9 cellular contexts compared by ENCODE assay signal in the genomic region with DNA sequence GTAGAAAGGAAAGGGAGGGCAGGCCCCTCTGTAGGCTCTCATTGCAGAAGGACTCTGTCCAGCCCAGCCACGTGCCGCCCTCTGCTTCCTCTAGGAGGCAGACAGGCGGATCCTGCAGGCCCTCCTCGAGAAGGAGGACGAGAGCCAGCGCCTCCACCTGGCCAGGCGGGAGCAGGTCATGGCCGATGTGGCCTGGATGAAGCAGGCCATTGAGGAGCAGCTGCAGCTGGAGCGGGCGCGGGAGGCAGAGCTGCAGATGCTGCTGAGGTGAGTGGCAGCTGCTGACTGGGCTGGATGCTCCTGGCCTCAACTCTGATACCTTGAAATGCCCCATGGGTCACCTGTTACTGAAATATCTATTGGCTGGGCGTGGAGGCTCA. TPM values are rescaled to one million over a fixed set of nuclear protein-coding genes. Genes with fewer than 3 reads are reported as not detected.
DNase-seq lines count a peak whose midpoint lies in the region; ATAC-seq, FAIRE-seq and TF ChIP-seq lines count a peak whose summit lies in the region.
"Had no signal": no experiment of that assay in that cellular context is flagged by ENCODE, and none has a peak within 500 bp of the region (broad histone marks: within the 10 kb centered on the region; RNA-seq: fewer than 3 reads in every experiment).

No MANE protein-coding gene starts in this region.

- H3K36me3 Mint-ChIP-seq in activated CD8-positive, alpha-beta T cell treated with anti-CD3 and anti-CD28 coated beads, Interleukin-2, amount 10 ng/mL, durations not matched to agents 7 days and 5 days (ENCODE audit: low read depth), result peaks cover 59% of the 10 kb centered on the region
- peaks cover 96% of the 10 kb centered on the region for H3K36me3 Mint-ChIP-seq in activated T-helper 17 cell treated with anti-CD3 and anti-CD28 coated beads, Interleukin-2, amount 50 U/mL, for 72 hours (ENCODE audit: low read depth)

- H3K27ac ChIP-seq in DOHH2 (ENCODE audit: low read depth, low read length), result no peak overlapping the region
- peak overlapping the region in 1 of 3 donors; percentile 42 for H3K27ac ChIP-seq in right lobe of liver

- TF ChIP-seq CTCF in DOHH2 (IDR thresholded peaks at IDR 0.05; ENCODE audit: low read depth, low read length, poor library complexity, severe bottlenecking), result peak; percentile 52
- TF ChIP-seq CTCF in right lobe of liver (IDR thresholded peaks at IDR 0.05), result peak; percentile 12 to 42 (median 20)

- no peak for TF ChIP-seq POLR2A in right lobe of liver (IDR thresholded peaks at IDR 0.05)

- CTCF ChIA-PET in activated CD8-positive, alpha-beta T cell treated with anti-CD3 and anti-CD28 coated beads, Interleukin-2, amount 10 ng/mL, durations not matched to agents 7 days and 5 days (lab: Charles Lee), result interaction anchor here (0.9 to 2.1 kb wide), 6 partner anchors 10 to 66 kb away, joined by 3 to 6 read pairs (median 4); no protein-coding TSS in a partner anchor

- no peaks in the 10 kb centered on the region for H3K9me3 Mint-ChIP-seq in activated CD8-positive, alpha-beta T cell treated with anti-CD3 and anti-CD28 coated beads, Interleukin-2, amount 10 ng/mL, durations not matched to agents 7 days and 5 days (ENCODE audit: insufficient read depth)
- H3K9me3 Mint-ChIP-seq in activated T-helper 17 cell treated with anti-CD3 and anti-CD28 coated beads, Interleukin-2, amount 50 U/mL, for 72 hours, result no peaks in the 10 kb centered on the region
- H3K9me3 Mint-ChIP-seq: activated naive CD4-positive, alpha-beta T cell treated with anti-CD3 and anti-CD28 coated beads, Interleukin-2, amount 50 U/mL, for 72 hours had no signal

- FAIRE-seq in HTR-8/SVneo (lab: Jason Lieb, UNC), result no peak

- no peak overlapping the region for H3K4me2 ChIP-seq in DOHH2 (ENCODE audit: low read length)

- POLR2A ChIA-PET in activated CD8-positive, alpha-beta T cell treated with anti-CD3 and anti-CD28 coated beads, Interleukin-2, amount 10 ng/mL, durations not matched to agents 7 days and 5 days (lab: Charles Lee), result interaction anchor here (1.5 kb wide), 1 partner anchor 10 kb away, joined by 5 read pairs; no protein-coding TSS in a partner anchor

- no peaks in the 10 kb centered on the region for H3K4me1 Mint-ChIP-seq in activated CD8-positive, alpha-beta T cell treated with anti-CD3 and anti-CD28 coated beads, Interleukin-2, amount 10 ng/mL, durations not matched to agents 7 days and 5 days (ENCODE audit: low read depth)
- no peaks in the 10 kb centered on the region for H3K4me1 Mint-ChIP-seq in activated T-helper 17 cell treated with anti-CD3 and anti-CD28 coated beads, Interleukin-2, amount 50 U/mL, for 72 hours

- H4K20me1 ChIP-seq in DOHH2 (ENCODE audit: control insufficient read depth, insufficient read depth, low read depth, low read length), result no peaks in the 10 kb centered on the region

- H3K27me3 ChIP-seq in DOHH2 (ENCODE audit: control insufficient read depth, low read length) (no peaks in the 10 kb centered on the region), right lobe of liver (no peaks in the 10 kb centered on the region)

- DNase-seq in HTR-8/SVneo (ENCODE audit: insufficient read length, low spot score), result peak; percentile 23
- peak; percentile 33 for DNase-seq in activated CD8-positive, alpha-beta T cell treated with anti-CD3 and anti-CD28 coated beads, Interleukin-2, amount 10 ng/mL, durations not matched to agents 7 days and 5 days
- DNase-seq in right lobe of liver, result peak in 2 of 3 donors; percentile 39 to 69
- DNase-seq in posterior vena cava (ENCODE audit: low spot score), result no peak
- no peak for DNase-seq in mucosa of gallbladder (ENCODE audit: low spot score)

- ATAC-seq in activated CD8-positive, alpha-beta T cell treated with anti-CD3 and anti-CD28 coated beads, Interleukin-2, amount 10 ng/mL, durations not matched to agents 7 days and 5 days, result peak; percentile 41
- ATAC-seq in right lobe of liver, result peak; percentile 59 to 82 (median 64)
- no peak for ATAC-seq in HG03442 (IDR thresholded peaks at IDR 0.05; ENCODE audit: unreplicated experiment)
- ATAC-seq in activated T-helper 17 cell treated with anti-CD3 and anti-CD28 coated beads, Interleukin-2, amount 50 U/mL, for 72 hours (replicated peaks), result no peak

- no peak overlapping the region for H3K4me3 Mint-ChIP-seq in activated CD8-positive, alpha-beta T cell treated with anti-CD3 and anti-CD28 coated beads, Interleukin-2, amount 10 ng/mL, durations not matched to agents 7 days and 5 days
- no peak overlapping the region for H3K4me3 Mint-ChIP-seq in activated T-helper 17 cell treated with anti-CD3 and anti-CD28 coated beads, Interleukin-2, amount 50 U/mL, for 72 hours

- H3K9me3 ChIP-seq in DOHH2 (ENCODE audit: control insufficient read depth, insufficient read depth, low read length) (no peaks in the 10 kb centered on the region), right lobe of liver (no peaks in the 10 kb centered on the region)

- no peaks in the 10 kb centered on the region for H3K79me2 ChIP-seq in DOHH2 (ENCODE audit: control insufficient read depth, low read length)

- H3K4me3 ChIP-seq in DOHH2 (ENCODE audit: low read length) (no peak overlapping the region), right lobe of liver (no peak overlapping the region)

- H3K4me1 ChIP-seq in DOHH2 (ENCODE audit: control insufficient read depth, low read length) (no peaks in the 10 kb centered on the region), right lobe of liver (peaks cover 0 to 11% (median 3%) of the 10 kb centered on the region in 4 donors)

- intact Hi-C loops in right lobe of liver (cut with DNase I), result no loop called here
- intact Hi-C loops in posterior vena cava (cut with DNase I), result no loop called here

- no peaks in the 10 kb centered on the region for H3K27me3 Mint-ChIP-seq in activated CD8-positive, alpha-beta T cell treated with anti-CD3 and anti-CD28 coated beads, Interleukin-2, amount 10 ng/mL, durations not matched to agents 7 days and 5 days (ENCODE audit: low read depth)
- H3K27me3 Mint-ChIP-seq in activated T-helper 17 cell treated with anti-CD3 and anti-CD28 coated beads, Interleukin-2, amount 50 U/mL, for 72 hours, result no peaks in the 10 kb centered on the region

- H3K36me3 ChIP-seq in DOHH2 (ENCODE audit: control insufficient read depth, low read length), result peaks cover 86% of the 10 kb centered on the region
- H3K36me3 ChIP-seq in right lobe of liver, result peaks cover 0 to 37% (median 9%) of the 10 kb centered on the region in 4 donors

- WGBS in right lobe of liver (ENCODE audit: insufficient coverage, low coverage, low lambda C conversion rate, missing lambda C conversion rate), result 26% methylated on average over 8 of the region's 12 CpGs

- no peaks in the 10 kb centered on the region for H3K9me2 ChIP-seq in DOHH2 (replicated peaks; ENCODE audit: control insufficient read depth, low read length)

- no peak overlapping the region for H3K27ac Mint-ChIP-seq in activated CD8-positive, alpha-beta T cell treated with anti-CD3 and anti-CD28 coated beads, Interleukin-2, amount 10 ng/mL, durations not matched to agents 7 days and 5 days
- no peak overlapping the region for H3K27ac Mint-ChIP-seq in activated T-helper 17 cell treated with anti-CD3 and anti-CD28 coated beads, Interleukin-2, amount 50 U/mL, for 72 hours

- no peaks in the 10 kb centered on the region for H3F3A ChIP-seq in DOHH2 (ENCODE audit: control insufficient read depth, insufficient read depth)

RNA-seq across cellular contexts. Expression of a gene that starts 10.9 kb away (rescaled TPM):
- total RNA-seq in activated CD8-positive, alpha-beta T cell treated with anti-CD3 and anti-CD28 coated beads, Interleukin-2, amount 10 ng/mL, durations not matched to agents 7 days and 5 days, result 10 to 100 TPM; 31.0 to 33.3 TPM
- 1 to 10 TPM; 4.9 to 8.8 (median 6.8) TPM for total RNA-seq in right lobe of liver
- total RNA-seq in posterior vena cava, result 10 to 100 TPM in 1 of 2 donors, 1 to 10 TPM in 1; 9.3 to 13.8 TPM
- total RNA-seq in mucosa of gallbladder, result 18.8 TPM
- 10 to 100 TPM in 1 of 2 donors, 1 to 10 TPM in 1; 9.8 to 20.2 TPM for total RNA-seq in activated T-helper 17 cell treated with anti-CD3 and anti-CD28 coated beads, Interleukin-2, amount 50 U/mL, for 72 hours

RNA-seq across cellular contexts. Expression of a gene that starts 30.6 kb away (rescaled TPM):
- 10 to 100 TPM; 19.9 to 20.9 TPM for total RNA-seq in activated CD8-positive, alpha-beta T cell treated with anti-CD3 and anti-CD28 coated beads, Interleukin-2, amount 10 ng/mL, durations not matched to agents 7 days and 5 days
- total RNA-seq in right lobe of liver (10 to 100 TPM in 5 of 6 experiments, 1 to 10 TPM in 1; 9.8 to 20.8 (median 13.6) TPM), posterior vena cava (10 to 100 TPM; 34.9 to 36.4 TPM), mucosa of gallbladder (28.2 TPM)
- total RNA-seq in activated T-helper 17 cell treated with anti-CD3 and anti-CD28 coated beads, Interleukin-2, amount 50 U/mL, for 72 hours, result 10 to 100 TPM; 25.7 to 26.4 TPM

Comparison
In these comparisons a context has a peak if more than half of its experiments do, and no peak if none do; other contexts are left out.
1. DNase-seq: peak in HTR-8/SVneo (single experiment), activated CD8-positive, alpha-beta T cell treated with anti-CD3 and anti-CD28 coated beads, Interleukin-2, amount 10 ng/mL, durations not matched to agents 7 days and 5 days (single experiment) and right lobe of liver (2 of 3); none in posterior vena cava (single experiment) and mucosa of gallbladder (single experiment).
2. ATAC-seq: peak in activated CD8-positive, alpha-beta T cell treated with anti-CD3 and anti-CD28 coated beads, Interleukin-2, amount 10 ng/mL, durations not matched to agents 7 days and 5 days (single experiment) and right lobe of liver (4 of 4); none in HG03442 (single experiment) and activated T-helper 17 cell treated with anti-CD3 and anti-CD28 coated beads, Interleukin-2, amount 50 U/mL, for 72 hours (single experiment).